ENCODE assay signal across 8 cellular contexts in the genomic region with DNA sequence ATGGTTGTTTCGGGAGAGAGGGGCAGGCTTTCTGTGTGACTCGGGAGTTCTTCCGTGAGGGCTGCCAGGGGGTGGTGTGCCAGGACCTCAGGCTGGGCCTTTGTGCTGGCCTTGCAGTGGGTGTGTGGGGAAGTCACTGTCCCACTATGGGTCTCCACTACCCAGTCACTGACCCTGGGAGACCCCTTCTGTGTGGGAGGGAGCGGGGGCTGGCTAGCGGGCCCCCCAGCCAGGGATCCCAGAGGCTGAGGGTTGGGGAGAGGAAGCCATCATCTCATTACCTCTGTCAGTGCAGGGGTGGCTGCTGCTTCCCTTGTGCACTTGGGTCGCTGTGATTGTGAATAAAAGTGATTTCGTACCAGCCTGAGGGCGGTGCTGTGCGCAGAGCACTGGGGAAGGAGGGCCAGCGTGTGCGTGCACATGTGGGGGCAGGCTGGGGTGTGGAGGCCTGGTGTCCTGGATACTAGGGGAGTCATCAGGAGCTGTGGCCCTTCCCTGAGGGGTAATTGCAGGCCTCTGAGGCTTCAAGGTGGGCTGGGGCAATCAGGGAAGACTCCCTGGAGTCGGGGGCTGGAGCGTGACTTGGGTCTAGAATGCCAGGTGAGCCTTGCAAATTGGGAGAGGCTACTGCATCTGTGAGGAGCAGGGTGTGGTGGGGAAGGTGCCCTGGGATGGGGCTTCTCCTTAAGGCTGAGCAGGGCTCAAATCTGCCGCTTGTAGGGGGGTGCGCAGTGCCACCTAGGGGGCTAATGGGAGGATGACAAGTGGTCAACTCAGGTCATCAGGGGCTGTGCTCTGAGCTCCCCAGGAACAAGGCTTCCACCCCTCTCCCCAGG.
DNase-seq lines count a peak whose midpoint lies in the region; ATAC-seq, FAIRE-seq and TF ChIP-seq lines count a peak whose summit lies in the region.

No MANE protein-coding gene starts in this region.

- TF ChIP-seq POLR2A in esophagus muscularis mucosa (IDR thresholded peaks at IDR 0.05; ENCODE audit: low read depth), result no peak

- peak; percentile 39 for DNase-seq in CD1c-positive myeloid dendritic cell (ENCODE audit: extremely low spot score)
- no peak for DNase-seq in LNCaP clone FGC (ENCODE audit: low read depth)
- DNase-seq in activated CD4-positive, alpha-beta T cell treated with anti-CD3 and anti-CD28 coated beads, Interleukin-2, amount 50 U/mL, for 1 hour, result peak; percentile 32
- no peak for DNase-seq in esophagus muscularis mucosa (ENCODE audit: extremely low spot score)
- peak in 4 of 6 donors; percentile 33 to 80 (median 58) for DNase-seq in pancreas

- H3K4me1 ChIP-seq in esophagus muscularis mucosa (peaks cover 4 to 9% (median 7%) of the 10 kb centered on the region in 4 donors), pancreas (no peaks in the 10 kb centered on the region)

- TF ChIP-seq CTCF in LNCaP clone FGC (IDR thresholded peaks at IDR 0.05; ENCODE audit: control insufficient read depth, extremely low read depth, insufficient read depth), result peak; percentile 81
- peak; percentile 36 to 56 (median 44) for TF ChIP-seq CTCF in esophagus muscularis mucosa (IDR thresholded peaks at IDR 0.05)
- TF ChIP-seq CTCF in pancreas (IDR thresholded peaks at IDR 0.05), result peak in 3 of 4 donors; percentile 30 to 59 (median 57)

- WGBS in esophagus muscularis mucosa, result 81% methylated on average over 12 of the region's 15 CpGs
- 78 to 82% methylated on average over 15 of the region's 15 CpGs for WGBS in pancreas, 2 donors

- H3K27ac ChIP-seq in esophagus muscularis mucosa (replicated peaks in 1 of 4) (no peak overlapping the region), pancreas (no peak overlapping the region)

- ATAC-seq in GM19351 (IDR thresholded peaks at IDR 0.05; ENCODE audit: unreplicated experiment) (peak; percentile 86), pancreas (peak; percentile 76 to 86 (median 78)), GM18873 (IDR thresholded peaks at IDR 0.05; ENCODE audit: low FRiP score, unreplicated experiment) (no peak), HG03139 (IDR thresholded peaks at IDR 0.05; ENCODE audit: unreplicated experiment) (no peak)

- H3K9me3 ChIP-seq in esophagus muscularis mucosa (peaks cover 0 to 6% (median 2%) of the 10 kb centered on the region in 4 donors), pancreas (no peaks in the 10 kb centered on the region)

- no peak for FAIRE-seq in pancreas (lab: Jason Lieb, UNC)

- no peak for TF ChIP-seq EP300 in esophagus muscularis mucosa (IDR thresholded peaks at IDR 0.05)

- peaks cover 0 to 17% (median 6%) of the 10 kb centered on the region in 4 donors for H3K36me3 ChIP-seq in esophagus muscularis mucosa
- no peaks in the 10 kb centered on the region for H3K36me3 ChIP-seq in pancreas

- intact Hi-C loops in esophagus muscularis mucosa (cut with DNase I) (no loop called here), pancreas (cut with DNase I) (no loop called here)

- H3K27me3 ChIP-seq in esophagus muscularis mucosa (no peaks in the 10 kb centered on the region), pancreas (no peaks in the 10 kb centered on the region)

- H3K4me3 ChIP-seq in LNCaP clone FGC (ENCODE audit: low read depth, low read length) (no peak overlapping the region), esophagus muscularis mucosa (no peak overlapping the region), pancreas (no peak overlapping the region)

Comparison
In these comparisons a context has a peak if more than half of its experiments do, and no peak if none do; other contexts are left out.
1. DNase-seq: peak in CD1c-positive myeloid dendritic cell (single experiment), activated CD4-positive, alpha-beta T cell treated with anti-CD3 and anti-CD28 coated beads, Interleukin-2, amount 50 U/mL, for 1 hour (single experiment) and pancreas (4 of 6); none in LNCaP clone FGC (single experiment) and esophagus muscularis mucosa (single experiment).
2. ATAC-seq: peak in GM19351 (single experiment) and pancreas (4 of 4); none in GM18873 (single experiment) and HG03139 (single experiment).
3. Peak in every context shown above with its lines, with median percentiles within 50 percentile points of each other: CTCF ChIP-seq.